In the genomic region with DNA sequence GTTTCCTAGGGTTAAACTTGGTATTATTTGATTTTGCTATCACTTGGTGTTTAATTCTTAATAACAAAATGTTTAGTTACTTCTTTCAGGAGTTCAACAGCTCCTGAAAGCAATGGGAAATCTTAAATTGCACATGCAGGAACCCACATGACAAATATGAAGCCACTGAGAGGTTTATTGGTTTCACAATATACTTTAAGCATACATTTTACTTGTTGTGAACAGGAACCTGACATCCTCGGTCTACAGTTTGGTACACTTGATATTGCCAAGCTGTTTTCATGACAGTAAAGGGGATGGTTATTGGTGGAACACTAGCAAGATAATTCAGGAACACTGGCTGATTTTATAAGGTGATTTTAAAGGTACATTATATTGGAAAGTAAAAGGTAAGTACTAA, we compare ENCODE assay signal across 12 cellular contexts. TPM values are rescaled to one million over a fixed set of nuclear protein-coding genes. Genes with fewer than 3 reads are reported as not detected.
DNase-seq lines count a peak whose midpoint lies in the region; ATAC-seq, FAIRE-seq and TF ChIP-seq lines count a peak whose summit lies in the region.
"Had no signal": no experiment of that assay in that cellular context is flagged by ENCODE, and none has a peak within 500 bp of the region (broad histone marks: within the 10 kb centered on the region; RNA-seq: fewer than 3 reads in every experiment).

No MANE protein-coding gene starts in this region.

- WGBS in small intestine, 3 donors: 62 to 84% (median 78%) methylated on average over 1 of the region's 1 CpG

- peak overlapping the region; percentile 71 for H3K27ac Mint-ChIP-seq in Calu3 (ENCODE audit: unreplicated experiment)
- peak overlapping the region; percentile 99 for H3K27ac Mint-ChIP-seq in activated T-helper 17 cell treated with anti-CD3 and anti-CD28 coated beads, Interleukin-2, amount 50 U/mL, for 72 hours
- H3K27ac Mint-ChIP-seq in natural killer cell treated with Interleukin-12 subunit alpha and Interleukin-12 subunit beta and Interleukin-15 and Interleukin-18, amount 100 ng/mL, for 72 hours: peak overlapping the region; percentile 96 to 99

- no peaks in the 10 kb centered on the region for H3K27me3 Mint-ChIP-seq in Calu3 (ENCODE audit: unreplicated experiment)
- H3K27me3 Mint-ChIP-seq in activated T-helper 17 cell treated with anti-CD3 and anti-CD28 coated beads, Interleukin-2, amount 50 U/mL, for 72 hours: no peaks in the 10 kb centered on the region
- H3K27me3 Mint-ChIP-seq in natural killer cell treated with Interleukin-12 subunit alpha and Interleukin-12 subunit beta and Interleukin-15 and Interleukin-18, amount 100 ng/mL, for 72 hours: no peaks in the 10 kb centered on the region

- H3K79me2 ChIP-seq in MM.1S (ENCODE audit: low read length): peaks cover 74% of the 10 kb centered on the region

- DNase-seq in Calu3 (no peak), MM.1S (no peak), small intestine (no peak), NCI-H446 treated with DMSO at 0.1 percent for 48 hours (lab: John Stamatoyannopoulos, UW) (no peak)
- DNase-seq in natural killer cell treated with Interleukin-12 subunit alpha and Interleukin-12 subunit beta and Interleukin-15 and Interleukin-18, amount 100 ng/mL, for 72 hours (ENCODE audit: low spot score): no peak
- DNase-seq in effector CD4-positive, alpha-beta T cell: no peak
- DNase-seq: activated gamma-delta T cell, GDM1, glutamatergic neuron, NCI-H2171 had no signal

- H3K4me1 ChIP-seq in MM.1S (ENCODE audit: low read length) (peaks cover 47% of the 10 kb centered on the region), small intestine (ENCODE audit: control insufficient read depth in 2 of 2, insufficient read depth in 1 of 2, low read depth in 1 of 2, low read length in 1 of 2) (peaks cover 4 to 17% of the 10 kb centered on the region in 2 donors)

- H3K27me3 ChIP-seq in MM.1S (replicated peaks; ENCODE audit: insufficient read depth, low read length) (no peaks in the 10 kb centered on the region), small intestine (ENCODE audit: control insufficient read depth in 2 of 2, insufficient read depth in 2 of 2, low read length in 2 of 2) (no peaks in the 10 kb centered on the region)

- H3K4me1 Mint-ChIP-seq in Calu3 (ENCODE audit: low read depth, unreplicated experiment): peaks cover 51% of the 10 kb centered on the region
- H3K4me1 Mint-ChIP-seq in activated T-helper 17 cell treated with anti-CD3 and anti-CD28 coated beads, Interleukin-2, amount 50 U/mL, for 72 hours: peaks cover 61% of the 10 kb centered on the region
- peaks cover 59 to 82% of the 10 kb centered on the region in 2 donors for H3K4me1 Mint-ChIP-seq in natural killer cell treated with Interleukin-12 subunit alpha and Interleukin-12 subunit beta and Interleukin-15 and Interleukin-18, amount 100 ng/mL, for 72 hours (ENCODE audit: low read depth in 2 of 2)

- H3K9me3 Mint-ChIP-seq in Calu3 (ENCODE audit: low read depth, unreplicated experiment): no peaks in the 10 kb centered on the region
- H3K9me3 Mint-ChIP-seq in activated T-helper 17 cell treated with anti-CD3 and anti-CD28 coated beads, Interleukin-2, amount 50 U/mL, for 72 hours: no peaks in the 10 kb centered on the region
- no peaks in the 10 kb centered on the region for H3K9me3 Mint-ChIP-seq in natural killer cell treated with Interleukin-12 subunit alpha and Interleukin-12 subunit beta and Interleukin-15 and Interleukin-18, amount 100 ng/mL, for 72 hours

- TF ChIP-seq CTCF in Calu3 (IDR thresholded peaks at IDR 0.05; ENCODE audit: unreplicated experiment): no peak
- TF ChIP-seq CTCF in MM.1S (IDR thresholded peaks at IDR 0.05; ENCODE audit: low read length): no peak

- H3K27ac ChIP-seq in MM.1S (ENCODE audit: low read length) (peak overlapping the region; percentile 8; the same call in 1 of the 2 replicates), small intestine (ENCODE audit: low read depth in 1 of 2, low read length in 1 of 2) (no peak overlapping the region)

- H3K4me3 ChIP-seq in MM.1S (ENCODE audit: low read length) (no peak overlapping the region), small intestine (ENCODE audit: low read depth in 1 of 2, low read length in 2 of 2) (no peak overlapping the region)

- intact Hi-C loops in Calu3 (cut with micrococcal nuclease; ENCODE audit: unreplicated experiment): no loop called here

- no peaks in the 10 kb centered on the region for H3K9me3 ChIP-seq in MM.1S (replicated peaks; ENCODE audit: insufficient read depth, low read length)
- no peaks in the 10 kb centered on the region for H3K9me3 ChIP-seq in small intestine (ENCODE audit: control insufficient read depth, low read depth)

- CTCF ChIA-PET in Calu3 (lab: Charles Lee): no interaction called here

- no peak overlapping the region for H2AFZ ChIP-seq in MM.1S (ENCODE audit: low read length)

- H3K9me2 ChIP-seq in MM.1S (replicated peaks; ENCODE audit: insufficient read depth, low read length): no peaks in the 10 kb centered on the region

- no peak for FAIRE-seq in small intestine (lab: Jason Lieb, UNC)
- FAIRE-seq: H1 had no signal

- ATAC-seq in activated T-helper 17 cell treated with anti-CD3 and anti-CD28 coated beads, Interleukin-2, amount 50 U/mL, for 72 hours (replicated peaks): peak; percentile 20
- peak; percentile 41 to 44 for ATAC-seq in natural killer cell treated with Interleukin-12 subunit alpha and Interleukin-12 subunit beta and Interleukin-15 and Interleukin-18, amount 100 ng/mL, for 72 hours

- H3F3A ChIP-seq in MM.1S (ENCODE audit: insufficient read depth, low read length): peaks cover 29% of the 10 kb centered on the region

- no peak overlapping the region for H3K4me3 Mint-ChIP-seq in Calu3 (ENCODE audit: low read depth, unreplicated experiment)
- peak overlapping the region; percentile 88 for H3K4me3 Mint-ChIP-seq in activated T-helper 17 cell treated with anti-CD3 and anti-CD28 coated beads, Interleukin-2, amount 50 U/mL, for 72 hours
- H3K4me3 Mint-ChIP-seq in natural killer cell treated with Interleukin-12 subunit alpha and Interleukin-12 subunit beta and Interleukin-15 and Interleukin-18, amount 100 ng/mL, for 72 hours: peak overlapping the region; percentile 78

- H4K20me1 ChIP-seq in MM.1S (ENCODE audit: insufficient read depth, low read length): 0 out of 2 replicates have a peak, but pooled peaks cover 2% of the 10 kb centered on the region

- H3K9ac ChIP-seq in MM.1S (ENCODE audit: low read length): no peak overlapping the region

- H3K4me2 ChIP-seq in MM.1S (ENCODE audit: low read depth, low read length): 0 out of 2 replicates have a peak overlapping the region, but pooled peaks have one; percentile 16

- BruUV-seq in Calu3 (replicated peaks; lab: Mats Ljungman, UMichigan): no TSS peak

- peaks cover 10% of the 10 kb centered on the region; the same call in 1 of the 2 replicates for H3K36me3 ChIP-seq in MM.1S (replicated peaks; ENCODE audit: insufficient read depth, low read length)
- peaks cover 2 to 3% of the 10 kb centered on the region in 2 donors for H3K36me3 ChIP-seq in small intestine (ENCODE audit: control insufficient read depth in 2 of 2, insufficient read depth in 2 of 2, low read length in 2 of 2)

- peaks cover 46% of the 10 kb centered on the region for H3K36me3 Mint-ChIP-seq in Calu3 (ENCODE audit: insufficient read depth, unreplicated experiment)
- peaks cover 100% of the 10 kb centered on the region for H3K36me3 Mint-ChIP-seq in activated T-helper 17 cell treated with anti-CD3 and anti-CD28 coated beads, Interleukin-2, amount 50 U/mL, for 72 hours (ENCODE audit: low read depth)
- peaks cover 28% of the 10 kb centered on the region for H3K36me3 Mint-ChIP-seq in natural killer cell treated with Interleukin-12 subunit alpha and Interleukin-12 subunit beta and Interleukin-15 and Interleukin-18, amount 100 ng/mL, for 72 hours

RNA-seq across cellular contexts. Expression of a gene that starts 46.2 kb away (rescaled TPM):
- total RNA-seq in Calu3 (2022): 113 and 132 TPM in 2 replicates
- total RNA-seq in activated T-helper 17 cell treated with anti-CD3 and anti-CD28 coated beads, Interleukin-2, amount 50 U/mL, for 72 hours: 100 to 1,000 TPM; 161 to 192 TPM
- total RNA-seq in natural killer cell treated with Interleukin-12 subunit alpha and Interleukin-12 subunit beta and Interleukin-15 and Interleukin-18, amount 100 ng/mL, for 72 hours: 100 to 1,000 TPM; 142 to 169 TPM
- 10 to 100 TPM in 1 of 3 donors, 1 to 10 TPM in 2; 3.6 to 38.1 (median 5.1) TPM for polyA plus RNA-seq in small intestine
